20 cellular contexts compared by ENCODE assay signal in genomic region chr2:113834057-113834720, GRCh38. TPM values are rescaled to one million over a fixed set of nuclear protein-coding genes. Genes with fewer than 3 reads are reported as not detected.
DNase-seq lines count a peak whose midpoint lies in the region; ATAC-seq, FAIRE-seq and TF ChIP-seq lines count a peak whose summit lies in the region.
"Had no signal": no experiment of that assay in that cellular context is flagged by ENCODE, and none has a peak within 500 bp of the region (broad histone marks: within the 10 kb centered on the region; RNA-seq: fewer than 3 reads in every experiment).

No MANE protein-coding gene starts in this region.

- 49 to 62% methylated on average over 11 of the region's 11 CpGs for WGBS in thyroid gland, 2 donors

- TF ChIP-seq POLR2A in thyroid gland (IDR thresholded peaks at IDR 0.05) = no peak

- H3K4me1 ChIP-seq in thyroid gland = peaks cover 11% of the 10 kb centered on the region in 2 donors
- H3K4me1 ChIP-seq: BLaER1 had no signal

- DNase-seq in HK-2 (ENCODE audit: unreplicated experiment) (peak; percentile 32), bronchial epithelial cell (ENCODE audit: low read depth) (peak; percentile 43), kidney tubule cell (ENCODE audit: low spot score) (peak; percentile 90), thyroid gland (peak; percentile 76 to 77), HUDEP-2 (lab: John Stamatoyannopoulos, UW; ENCODE audit: unreplicated experiment in 76 of 76) (no peak), NCI-H1694 treated with DMSO at 0.1 percent for 48 hours (lab: John Stamatoyannopoulos, UW) (no peak)
- DNase-seq in activated CD4-positive, alpha-beta T cell treated with anti-CD3 and anti-CD28 coated beads, Interleukin-2, amount 50 U/mL, for 4 hours = no peak
- DNase-seq: CD8-positive, alpha-beta memory T cell; DMS79 treated with DMSO at 0.1 percent for 48 hours; GM23248; HCEC 1CT; KG1; NCI-H1105 treated with DMSO at 0.1 percent for 48 hours; NCI-H1694; NCI-H345; NCI-H524 treated with DMSO at 0.1 percent for 48 hours had no signal

- no peak for TF ChIP-seq CTCF in bronchial epithelial cell (IDR thresholded peaks at IDR 0.05; ENCODE audit: insufficient read depth, low read length, severe bottlenecking)
- no peak for TF ChIP-seq CTCF in thyroid gland (IDR thresholded peaks at IDR 0.05)

- FAIRE-seq in bronchial epithelial cell (lab: Jason Lieb, UNC) = no peak
- FAIRE-seq: GM19239 had no signal

- no peak for ATAC-seq in HG02852 (IDR thresholded peaks at IDR 0.05; ENCODE audit: unreplicated experiment)

- no peak overlapping the region for H3K4me3 ChIP-seq in bronchial epithelial cell (ENCODE audit: low read depth, low read length)
- no peak overlapping the region for H3K4me3 ChIP-seq in thyroid gland (replicated peaks in 1 of 3)
- H3K4me3 ChIP-seq: BLaER1, GM23248, SJSA1 had no signal

- H3K36me3 ChIP-seq in bronchial epithelial cell (ENCODE audit: control insufficient read depth, insufficient read depth, low read length) = no peaks in the 10 kb centered on the region
- no peaks in the 10 kb centered on the region for H3K36me3 ChIP-seq in thyroid gland
- H3K36me3 ChIP-seq: BLaER1, SJSA1 had no signal

- intact Hi-C loops in thyroid gland (cut with DNase I) = no loop called here

- no peaks in the 10 kb centered on the region for H3K9me3 ChIP-seq in thyroid gland
- H3K9me3 ChIP-seq: BLaER1 had no signal

- H3K27ac ChIP-seq in thyroid gland = peak overlapping the region; percentile 39 to 78 (median 59)
- H3K27ac ChIP-seq: BLaER1, GM23248, SJSA1 had no signal

- H3K27me3 ChIP-seq in bronchial epithelial cell (ENCODE audit: control insufficient read depth, insufficient read depth, low read length) = no peaks in the 10 kb centered on the region
- no peaks in the 10 kb centered on the region for H3K27me3 ChIP-seq in thyroid gland
- H3K27me3 ChIP-seq: BLaER1, SJSA1 had no signal

RNA-seq across cellular contexts. Expression of gene ACTR3, which starts 55.7 kb away (rescaled TPM):
- 214 and 222 TPM in 2 replicates for total RNA-seq in bronchial epithelial cell
- total RNA-seq in thyroid gland = 100 to 1,000 TPM in 3 of 4 donors, 10 to 100 TPM in 1; 83.9 to 126 (median 102) TPM

Comparison
In these comparisons a context has a peak if more than half of its experiments do, and no peak if none do; other contexts are left out.
1. DNase-seq: peak in HK-2 (single experiment), bronchial epithelial cell (single experiment), kidney tubule cell (single experiment) and thyroid gland (2 of 2); none in HUDEP-2 (0 of 76), activated CD4-positive, alpha-beta T cell treated with anti-CD3 and anti-CD28 coated beads, Interleukin-2, amount 50 U/mL, for 4 hours (0 of 2) and NCI-H1694 treated with DMSO at 0.1 percent for 48 hours (single experiment).